13 cellular contexts compared by ENCODE assay signal in the genomic region with DNA sequence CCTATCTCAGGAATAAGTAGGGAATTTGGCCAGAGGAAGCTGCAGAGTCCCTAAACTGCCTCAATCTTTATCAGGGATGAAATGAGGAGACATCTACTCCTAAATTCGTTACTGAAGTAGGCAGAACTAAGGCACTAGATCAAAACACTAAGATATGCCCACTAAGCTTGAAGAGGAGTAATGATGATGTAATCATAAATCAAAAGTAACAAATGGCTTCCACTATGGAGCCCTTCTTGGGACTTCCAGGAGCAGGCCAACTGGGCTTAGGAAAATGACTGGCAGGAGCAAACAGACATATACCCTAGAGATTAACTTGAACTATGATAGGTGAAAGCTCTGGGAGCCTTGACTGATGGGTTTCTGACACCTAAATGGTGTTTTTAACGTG. TPM values are rescaled to one million over a fixed set of nuclear protein-coding genes. Genes with fewer than 3 reads are reported as not detected.
DNase-seq lines count a peak whose midpoint lies in the region; ATAC-seq, FAIRE-seq and TF ChIP-seq lines count a peak whose summit lies in the region.
"Had no signal": no experiment of that assay in that cellular context is flagged by ENCODE, and none has a peak within 500 bp of the region (broad histone marks: within the 10 kb centered on the region; RNA-seq: fewer than 3 reads in every experiment).

No MANE protein-coding gene starts in this region.

- ATAC-seq in HepG2 (no peak), right lobe of liver (no peak), HG02678 (IDR thresholded peaks at IDR 0.05; ENCODE audit: unreplicated experiment) (no peak)

- CTCF ChIA-PET in HepG2 (lab: Yijun Ruan, JAX; ENCODE audit: low intra/inter-chr PET ratio, low total read pairs), result interaction anchor here (0.7 kb wide), 1 partner anchor 258 kb away, joined by 3 read pairs; no protein-coding TSS in a partner anchor

- FAIRE-seq in HepG2 (lab: Jason Lieb, UNC), result no peak

- no peak for TF ChIP-seq RAD21 in HepG2 (CRISPR knock-in tag; IDR thresholded peaks at IDR 0.05)

- POLR2A ChIA-PET in HepG2 (lab: Yijun Ruan, JAX), result interaction anchor here (0.9 to 3.2 kb wide), 17 partner anchors 13 to 491 kb away, joined by 3 to 27 read pairs (median 7); a partner anchor contains a TSS

- H3K79me2 ChIP-seq in HepG2 (ENCODE audit: insufficient read depth, low read length), result no peaks in the 10 kb centered on the region

- TF ChIP-seq CTCF in HepG2 (CRISPR knock-in tag; IDR thresholded peaks at IDR 0.05) (no peak), right lobe of liver (IDR thresholded peaks at IDR 0.05) (no peak), Peyer's patch (IDR thresholded peaks at IDR 0.05) (no peak)

- no peaks in the 10 kb centered on the region for H3K27me3 ChIP-seq in HepG2 (ENCODE audit: control insufficient read depth in 1 of 2, insufficient read depth in 2 of 2, low read length in 2 of 2)
- H3K27me3 ChIP-seq in right lobe of liver, result no peaks in the 10 kb centered on the region
- H3K27me3 ChIP-seq in iPS-15b (ENCODE audit: control insufficient read depth, insufficient read depth, low read length), result no peaks in the 10 kb centered on the region
- H3K27me3 ChIP-seq in Peyer's patch, result no peaks in the 10 kb centered on the region
- H3K27me3 ChIP-seq: esophagus squamous epithelium, spleen had no signal

- TF ChIP-seq EP300 in HepG2 (IDR thresholded peaks at IDR 0.05; ENCODE audit: low read depth in 2 of 2, low read length in 2 of 2), result no peak
- no peak for TF ChIP-seq EP300 in HepG2 (CRISPR knock-in tag; IDR thresholded peaks at IDR 0.05; ENCODE audit: borderline replicate concordance)

- H3K9me3 ChIP-seq in HepG2 (ENCODE audit: low read length) (no peaks in the 10 kb centered on the region), right lobe of liver (no peaks in the 10 kb centered on the region), iPS-15b (ENCODE audit: control insufficient read depth, insufficient read depth, low read length) (no peaks in the 10 kb centered on the region), Peyer's patch (no peaks in the 10 kb centered on the region)

- BruUV-seq in HepG2 (replicated peaks; lab: Mats Ljungman, UMichigan), result no TSS peak

- 77% methylated on average over 2 of the region's 2 CpGs for WGBS in HepG2 (ENCODE audit: low lambda C conversion rate)
- WGBS in right lobe of liver (ENCODE audit: insufficient coverage, low coverage, low lambda C conversion rate, missing lambda C conversion rate), result 75% methylated on average over 2 of the region's 2 CpGs

- TF ChIP-seq POLR2A in HepG2 (IDR thresholded peaks at IDR 0.05; ENCODE audit: insufficient read depth in 1 of 2, low read depth in 2 of 2, low read length in 2 of 2) (no peak), right lobe of liver (IDR thresholded peaks at IDR 0.05) (no peak), Peyer's patch (IDR thresholded peaks at IDR 0.05) (no peak)

- H4K20me1 ChIP-seq in HepG2 (ENCODE audit: insufficient read depth, low read length), result no peaks in the 10 kb centered on the region

- in situ Hi-C loops in HepG2 (cut with HindIII; ENCODE audit: extremely low pct_ligation_motif_present, low pct_unique_long_range_greater_than_20kb), result no loop called here

- H3K4me1 ChIP-seq in HepG2 (ENCODE audit: insufficient read depth, low read length) (peaks cover 39% of the 10 kb centered on the region), right lobe of liver (peaks cover 0 to 5% (median 0%) of the 10 kb centered on the region in 4 donors), iPS-15b (ENCODE audit: control insufficient read depth, insufficient read depth, low read length) (peaks cover 4% of the 10 kb centered on the region), Peyer's patch (no peaks in the 10 kb centered on the region)

- H3K4me3 ChIP-seq in HepG2 (replicated peaks in 1 of 3; ENCODE audit: insufficient read depth in 1 of 3, low read depth in 2 of 3, low read length in 3 of 3) (no peak overlapping the region; a peak in 1 of 6 replicates), right lobe of liver (no peak overlapping the region), iPS-15b (ENCODE audit: low read depth, low read length) (peak overlapping the region; percentile 34), Peyer's patch (no peak overlapping the region)

- peak overlapping the region; percentile 85 for H3K4me2 ChIP-seq in HepG2 (ENCODE audit: low read depth, low read length)

- H3K27ac ChIP-seq in HepG2 (ENCODE audit: extremely low read length, insufficient read depth, low read length) (peak overlapping the region; percentile 56), right lobe of liver (peak overlapping the region in 1 of 3 donors; percentile 71), Peyer's patch (peak overlapping the region in 2 of 4 donors; percentile 70)

- H3K36me3 ChIP-seq in HepG2 (replicated peaks in 1 of 2; ENCODE audit: control insufficient read depth in 1 of 2, insufficient read depth in 2 of 2, low read length in 2 of 2) (peaks cover 7 to 38% of the 10 kb centered on the region in 2 experiments), right lobe of liver (peaks cover 0 to 3% (median 0%) of the 10 kb centered on the region in 4 donors), iPS-15b (ENCODE audit: control insufficient read depth, insufficient read depth, low read length) (no peaks in the 10 kb centered on the region), Peyer's patch (peaks cover 0 to 24% (median 0%) of the 10 kb centered on the region in 3 donors)

- no peak for DNase-seq in HepG2 (ENCODE audit: low spot score)
- no peak for DNase-seq in right lobe of liver
- DNase-seq in NCI-H1048 (lab: John Stamatoyannopoulos, UW), result no peak
- no peak for DNase-seq in Peyer's patch
- DNase-seq: activated CD4-positive, alpha-beta T cell treated with anti-CD3 and anti-CD28 coated beads for 4 hours; activated naive CD8-positive, alpha-beta T cell treated with anti-CD3 and anti-CD28 coated beads, Interleukin-2, amount 50 U/mL, for 24 hours; activated T-cell treated with anti-CD3 and anti-CD28 coated beads, Interleukin-2, amount 50 U/mL, for 1 hour; esophagus squamous epithelium; NCI-H526 treated with DMSO at 0.1 percent for 48 hours; spleen; T-helper 2 cell had no signal

- no peak overlapping the region for H2AFZ ChIP-seq in HepG2 (ENCODE audit: low read length)

- intact Hi-C loops in HepG2 (cut with micrococcal nuclease; ENCODE audit: unreplicated experiment), result loop anchor here (5.0 kb wide), 1 partner anchor 203 kb away; a partner anchor contains a TSS
- intact Hi-C loops in right lobe of liver (cut with DNase I), result no loop called here

- H3K9ac ChIP-seq in HepG2 (ENCODE audit: insufficient read depth, low read depth, low read length), result peak overlapping the region; percentile 67
- no peak overlapping the region for H3K9ac ChIP-seq in iPS-15b (ENCODE audit: low read depth, low read length)

RNA-seq across cellular contexts. Expression of a gene that starts 15.4 kb away (rescaled TPM):
- 8.9 and 9.8 TPM in 2 replicates for total RNA-seq in HepG2 (2016; rRNA removed; fragmentation: Illumina TruSeq; extraction: Trizol)
- total RNA-seq in HepG2 (2016; cell fraction: cytosol; rRNA removed; fragmentation: Illumina TruSeq; extraction: Trizol; ENCODE audit: low read depth), result 1.8 and 2.1 TPM in 2 replicates
- 9.2 and 10.2 TPM in 2 replicates for total RNA-seq in HepG2 (2016; cell fraction: insoluble cytoplasmic fraction; rRNA removed; fragmentation: Illumina TruSeq; extraction: Trizol)
- total RNA-seq in HepG2 (2016; cell fraction: membrane; rRNA removed; fragmentation: Illumina TruSeq; extraction: Trizol), result 5.2 and 6.9 TPM in 2 replicates
- 13.4 and 13.6 TPM in 2 replicates for total RNA-seq in HepG2 (2016; cell fraction: nucleus; rRNA removed; fragmentation: Illumina TruSeq; extraction: Trizol)
- 2.6 and 2.8 TPM in 2 replicates for polyA plus RNA-seq in HepG2 (2011; rRNA removed)
- 1.2 and 1.8 TPM in 2 replicates for polyA plus RNA-seq in HepG2 (2011; cell fraction: cytosol; rRNA removed)
- polyA plus RNA-seq in HepG2 (2011; cell fraction: nucleus; rRNA removed), result 2.9 and 3.3 TPM in 2 replicates
- polyA plus RNA-seq in HepG2 (2012), result 3.1 and 3.4 TPM in 2 replicates
- polyA plus RNA-seq in HepG2 (2016; cell fraction: cytosol; fragmentation: Illumina TruSeq; extraction: Trizol; ENCODE audit: low read depth), result 0.46 and 0.64 TPM in 2 replicates
- polyA plus RNA-seq in HepG2 (2016; cell fraction: insoluble cytoplasmic fraction; fragmentation: Illumina TruSeq; extraction: Trizol; ENCODE audit: low read depth), result 5.0 and 5.2 TPM in 2 replicates
- 1.5 and 1.6 TPM in 2 replicates for polyA plus RNA-seq in HepG2 (2016; cell fraction: membrane; fragmentation: Illumina TruSeq; extraction: Trizol; ENCODE audit: low read depth)
- 9.9 and 11.0 TPM in 2 replicates for polyA plus RNA-seq in HepG2 (2016; cell fraction: nucleus; fragmentation: Illumina TruSeq; extraction: Trizol; ENCODE audit: insufficient read depth, low read depth)
- polyA minus RNA-seq in HepG2 (2011; rRNA and poly(A)+ RNA removed; ENCODE audit: low replicate concordance), result 2.4 and 4.9 TPM in 2 replicates
- polyA minus RNA-seq in HepG2 (2011; cell fraction: cytosol; rRNA and poly(A)+ RNA removed), result 1.5 and 2.7 TPM in 2 replicates
- 21.4 and 24.7 TPM in 2 replicates for polyA minus RNA-seq in HepG2 (2011; cell fraction: nucleus; rRNA and poly(A)+ RNA removed)
- total RNA-seq in right lobe of liver, result 1 to 10 TPM; 1.4 to 1.6 (median 1.5) TPM
- 10 to 100 TPM in 1 of 4 donors, 1 to 10 TPM in 3; 4.0 to 19.8 (median 7.5) TPM for total RNA-seq in Peyer's patch

RNA-seq across cellular contexts. Expression of a gene that starts 34.4 kb away (rescaled TPM):
- total RNA-seq in HepG2 (2016; rRNA removed; fragmentation: Illumina TruSeq; extraction: Trizol) (7.4 and 8.1 TPM in 2 replicates), right lobe of liver (1 to 10 TPM; 1.3 to 3.8 (median 2.5) TPM), Peyer's patch (1 to 10 TPM; 2.5 to 7.0 (median 4.6) TPM)
- 1.1 and 1.3 TPM in 2 replicates for total RNA-seq in HepG2 (2016; cell fraction: cytosol; rRNA removed; fragmentation: Illumina TruSeq; extraction: Trizol; ENCODE audit: low read depth)
- 5.8 and 7.9 TPM in 2 replicates for total RNA-seq in HepG2 (2016; cell fraction: insoluble cytoplasmic fraction; rRNA removed; fragmentation: Illumina TruSeq; extraction: Trizol)
- 4.5 and 4.9 TPM in 2 replicates for total RNA-seq in HepG2 (2016; cell fraction: membrane; rRNA removed; fragmentation: Illumina TruSeq; extraction: Trizol)
- total RNA-seq in HepG2 (2016; cell fraction: nucleus; rRNA removed; fragmentation: Illumina TruSeq; extraction: Trizol), result 3.8 and 5.4 TPM in 2 replicates
- polyA plus RNA-seq in HepG2 (2011; rRNA removed), result 3.3 and 3.6 TPM in 2 replicates
- polyA plus RNA-seq in HepG2 (2011; cell fraction: cytosol; rRNA removed), result 2.0 and 2.2 TPM in 2 replicates
- polyA plus RNA-seq in HepG2 (2011; cell fraction: nucleus; rRNA removed), result 2.8 and 4.3 TPM in 2 replicates
- 1.8 and 3.3 TPM in 2 replicates for polyA plus RNA-seq in HepG2 (2012)
- polyA plus RNA-seq in HepG2 (2016; cell fraction: cytosol; fragmentation: Illumina TruSeq; extraction: Trizol; ENCODE audit: low read depth), result 0.74 and 0.85 TPM in 2 replicates
- 4.8 and 5.6 TPM in 2 replicates for polyA plus RNA-seq in HepG2 (2016; cell fraction: insoluble cytoplasmic fraction; fragmentation: Illumina TruSeq; extraction: Trizol; ENCODE audit: low read depth)
- polyA plus RNA-seq in HepG2 (2016; cell fraction: membrane; fragmentation: Illumina TruSeq; extraction: Trizol; ENCODE audit: low read depth), result 2.0 and 2.3 TPM in 2 replicates
- 8.6 and 9.9 TPM in 2 replicates for polyA plus RNA-seq in HepG2 (2016; cell fraction: nucleus; fragmentation: Illumina TruSeq; extraction: Trizol; ENCODE audit: insufficient read depth, low read depth)
- polyA minus RNA-seq in HepG2 (2011; rRNA and poly(A)+ RNA removed; ENCODE audit: low replicate concordance), result 1.5 and 2.8 TPM in 2 replicates
- 3.0 and 3.1 TPM in 2 replicates for polyA minus RNA-seq in HepG2 (2011; cell fraction: cytosol; rRNA and poly(A)+ RNA removed)
- polyA minus RNA-seq in HepG2 (2011; cell fraction: nucleus; rRNA and poly(A)+ RNA removed), result 4.4 and 7.8 TPM in 2 replicates

RNA-seq across cellular contexts. Expression of a gene that starts 48.2 kb away (rescaled TPM):
- total RNA-seq in HepG2 (2016; rRNA removed; fragmentation: Illumina TruSeq; extraction: Trizol) (6.2 and 7.2 TPM in 2 replicates), right lobe of liver (1 to 10 TPM; 3.7 to 6.9 (median 4.6) TPM), Peyer's patch (1 to 10 TPM; 5.6 to 9.2 (median 8.2) TPM)
- 3.0 and 3.6 TPM in 2 replicates for total RNA-seq in HepG2 (2016; cell fraction: cytosol; rRNA removed; fragmentation: Illumina TruSeq; extraction: Trizol; ENCODE audit: low read depth)
- 7.3 and 8.3 TPM in 2 replicates for total RNA-seq in HepG2 (2016; cell fraction: insoluble cytoplasmic fraction; rRNA removed; fragmentation: Illumina TruSeq; extraction: Trizol)
- 6.2 and 10.2 TPM in 2 replicates for total RNA-seq in HepG2 (2016; cell fraction: membrane; rRNA removed; fragmentation: Illumina TruSeq; extraction: Trizol)
- 4.9 and 6.5 TPM in 2 replicates for total RNA-seq in HepG2 (2016; cell fraction: nucleus; rRNA removed; fragmentation: Illumina TruSeq; extraction: Trizol)
- 3.6 and 5.3 TPM in 2 replicates for polyA plus RNA-seq in HepG2 (2011; rRNA removed)
- polyA plus RNA-seq in HepG2 (2011; cell fraction: cytosol; rRNA removed), result 2.6 and 3.6 TPM in 2 replicates
- 3.9 and 4.9 TPM in 2 replicates for polyA plus RNA-seq in HepG2 (2011; cell fraction: nucleus; rRNA removed)
- 4.8 and 4.9 TPM in 2 replicates for polyA plus RNA-seq in HepG2 (2012)
- 1.6 and 2.0 TPM in 2 replicates for polyA plus RNA-seq in HepG2 (2016; cell fraction: cytosol; fragmentation: Illumina TruSeq; extraction: Trizol; ENCODE audit: low read depth)
- polyA plus RNA-seq in HepG2 (2016; cell fraction: insoluble cytoplasmic fraction; fragmentation: Illumina TruSeq; extraction: Trizol; ENCODE audit: low read depth), result 5.7 TPM in 2 replicates
- 2.2 and 2.3 TPM in 2 replicates for polyA plus RNA-seq in HepG2 (2016; cell fraction: membrane; fragmentation: Illumina TruSeq; extraction: Trizol; ENCODE audit: low read depth)
- polyA plus RNA-seq in HepG2 (2016; cell fraction: nucleus; fragmentation: Illumina TruSeq; extraction: Trizol; ENCODE audit: insufficient read depth, low read depth), result 4.4 and 7.8 TPM in 2 replicates
- 7.2 and 8.6 TPM in 2 replicates for polyA minus RNA-seq in HepG2 (2011; rRNA and poly(A)+ RNA removed; ENCODE audit: low replicate concordance)
- polyA minus RNA-seq in HepG2 (2011; cell fraction: cytosol; rRNA and poly(A)+ RNA removed), result 5.3 and 5.4 TPM in 2 replicates
- 7.1 and 8.2 TPM in 2 replicates for polyA minus RNA-seq in HepG2 (2011; cell fraction: nucleus; rRNA and poly(A)+ RNA removed)

RNA-seq across cellular contexts. Expression of a gene that starts 59.2 kb away (rescaled TPM):
- total RNA-seq in HepG2 (2016; rRNA removed; fragmentation: Illumina TruSeq; extraction: Trizol), result 0.91 and 1.2 TPM in 2 replicates
- total RNA-seq in HepG2 (2016; cell fraction: cytosol; rRNA removed; fragmentation: Illumina TruSeq; extraction: Trizol; ENCODE audit: low read depth), result not detected in 2 replicates
- total RNA-seq in HepG2 (2016; cell fraction: insoluble cytoplasmic fraction; rRNA removed; fragmentation: Illumina TruSeq; extraction: Trizol), result 0.86 and 1.2 TPM in 2 replicates
- 0.71 and 0.79 TPM in 2 replicates for total RNA-seq in HepG2 (2016; cell fraction: membrane; rRNA removed; fragmentation: Illumina TruSeq; extraction: Trizol)
- total RNA-seq in HepG2 (2016; cell fraction: nucleus; rRNA removed; fragmentation: Illumina TruSeq; extraction: Trizol), result 4.0 and 4.2 TPM in 2 replicates
- polyA plus RNA-seq in HepG2 (2011; rRNA removed), result 0.29 and 0.35 TPM in 2 replicates
- 0.05 and 0.21 TPM in 2 replicates for polyA plus RNA-seq in HepG2 (2011; cell fraction: cytosol; rRNA removed)
- 0.53 and 1.4 TPM in 2 replicates for polyA plus RNA-seq in HepG2 (2011; cell fraction: nucleus; rRNA removed)
- polyA plus RNA-seq in HepG2 (2012), result 0.27 and 0.76 TPM in 2 replicates
- not detected in 2 replicates for polyA plus RNA-seq in HepG2 (2016; cell fraction: cytosol; fragmentation: Illumina TruSeq; extraction: Trizol; ENCODE audit: low read depth)
- polyA plus RNA-seq in HepG2 (2016; cell fraction: insoluble cytoplasmic fraction; fragmentation: Illumina TruSeq; extraction: Trizol; ENCODE audit: low read depth), result 0.39 and 0.53 TPM in 2 replicates
- polyA plus RNA-seq in HepG2 (2016; cell fraction: membrane; fragmentation: Illumina TruSeq; extraction: Trizol; ENCODE audit: low read depth), result not detected in 2 replicates
- polyA plus RNA-seq in HepG2 (2016; cell fraction: nucleus; fragmentation: Illumina TruSeq; extraction: Trizol; ENCODE audit: insufficient read depth, low read depth), result 1.2 and 1.4 TPM in 2 replicates
- polyA minus RNA-seq in HepG2 (2011; rRNA and poly(A)+ RNA removed; ENCODE audit: low replicate concordance), result 0.52 TPM in 1 of 2 replicates, not detected in the other
- 0.59 TPM in 1 of 2 replicates, not detected in the other for polyA minus RNA-seq in HepG2 (2011; cell fraction: cytosol; rRNA and poly(A)+ RNA removed)
- 4.2 and 5.8 TPM in 2 replicates for polyA minus RNA-seq in HepG2 (2011; cell fraction: nucleus; rRNA and poly(A)+ RNA removed)
- total RNA-seq in right lobe of liver, result under 1 TPM in 5 of 6 experiments, not detected in 1; 0.25 to 0.73 (median 0.43) TPM
- total RNA-seq in Peyer's patch, result 10 to 100 TPM in 1 of 4 donors, 1 to 10 TPM in 1, under 1 TPM in 1, not detected in 1; 0.57 to 46.2 (median 1.6) TPM
